In genomic region chr12:70845268-70845667, GRCh38 we compare ENCODE assay signal across 23 cellular contexts.
"Had no signal": no experiment of that assay in that cellular context is flagged by ENCODE, and none has a peak within 500 bp of the region (broad histone marks: within the 10 kb centered on the region; RNA-seq: fewer than 3 reads in every experiment).

No MANE protein-coding gene starts in this region.

- H3K9me3 ChIP-seq: colonic mucosa, esophagus muscularis mucosa, esophagus squamous epithelium, gastrocnemius medialis, gastroesophageal sphincter, heart left ventricle, heart right ventricle had no signal

- DNase-seq: colonic mucosa; cortex of kidney; dermis blood vessel endothelial cell; dorsolateral prefrontal cortex; effector CD4-positive, alpha-beta T cell; effector CD8-positive, alpha-beta T cell; effector memory CD4-positive, alpha-beta T cell; effector memory CD8-positive, alpha-beta T cell; endodermal cell; erythroblast; esophagus squamous epithelium; foreskin fibroblast; foreskin keratinocyte; foreskin melanocyte; gastrocnemius medialis; glutamatergic neuron; head of caudate nucleus; heart left ventricle; heart right ventricle had no signal

- H3K4me3 ChIP-seq: colonic mucosa, coronary artery, dorsolateral prefrontal cortex, esophagus muscularis mucosa, esophagus squamous epithelium, gastrocnemius medialis, gastroesophageal sphincter, heart left ventricle, heart right ventricle had no signal

- H3K4me1 ChIP-seq: colonic mucosa, esophagus muscularis mucosa, esophagus squamous epithelium, foreskin keratinocyte, gastrocnemius medialis, gastroesophageal sphincter had no signal

- ATAC-seq: effector memory CD8-positive, alpha-beta T cell; esophagus mucosa; foreskin keratinocyte; gastrocnemius medialis; gastroesophageal sphincter; heart left ventricle; heart right ventricle had no signal

- H3K36me3 ChIP-seq: colonic mucosa, esophagus muscularis mucosa, esophagus squamous epithelium, gastrocnemius medialis, gastroesophageal sphincter, heart left ventricle, heart right ventricle had no signal
